ENCODE assay signal across 9 cellular contexts in genomic region chr5:68740204-68740910, GRCh38.
DNase-seq lines count a peak whose midpoint lies in the region; ATAC-seq, FAIRE-seq and TF ChIP-seq lines count a peak whose summit lies in the region.
"Had no signal": no experiment of that assay in that cellular context is flagged by ENCODE, and none has a peak within 500 bp of the region (broad histone marks: within the 10 kb centered on the region; RNA-seq: fewer than 3 reads in every experiment).

No MANE protein-coding gene starts in this region.

- TF ChIP-seq CTCF in GM20000 (IDR thresholded peaks at IDR 0.05; ENCODE audit: extremely low read depth, missing control alignments), result no peak
- TF ChIP-seq CTCF in mucosa of descending colon (IDR thresholded peaks at IDR 0.05), result no peak

- ATAC-seq in HG03108 (IDR thresholded peaks at IDR 0.05; ENCODE audit: unreplicated experiment) (peak; percentile 81), mucosa of descending colon (no peak)

- H3K9me3 ChIP-seq in mucosa of descending colon, result no peaks in the 10 kb centered on the region

- FAIRE-seq in GM18507 (lab: Jason Lieb, UNC), result no peak

- H3K4me1 ChIP-seq in mucosa of descending colon (ENCODE audit: low read depth), result no peaks in the 10 kb centered on the region

- DNase-seq in GM18507 (ENCODE audit: extremely low spot score, insufficient read length, low read depth), result peak; percentile 7
- peak; percentile 29 for DNase-seq in GM20000 (ENCODE audit: low spot score)
- DNase-seq in SW480 (ENCODE audit: low spot score), result peak; percentile 87
- DNase-seq in NCI-H1694 (lab: John Stamatoyannopoulos, UW), result no peak
- DNase-seq in kidney glomerular epithelial cell (lab: John Stamatoyannopoulos, UW), result no peak
- no peak for DNase-seq in stimulated activated CD4-positive, alpha-beta T cell treated with anti-CD3 and anti-CD28 coated beads, Interleukin-4, amount 100 ng/mL, for 24 hours
- no peak for DNase-seq in mucosa of descending colon
- DNase-seq: activated naive CD8-positive, alpha-beta T cell treated with anti-CD3 and anti-CD28 coated beads for 36 hours had no signal

- no peak overlapping the region for H3K4me3 ChIP-seq in mucosa of descending colon

- intact Hi-C loops in mucosa of descending colon (cut with DNase I, micrococcal nuclease), result no loop called here

- no peaks in the 10 kb centered on the region for H3K36me3 ChIP-seq in mucosa of descending colon (ENCODE audit: low read depth)

Comparison
In these comparisons a context has a peak if more than half of its experiments do, and no peak if none do; other contexts are left out.
1. DNase-seq: peak in GM18507 (single experiment), GM20000 (single experiment) and SW480 (single experiment); none in NCI-H1694 (single experiment), kidney glomerular epithelial cell (single experiment), stimulated activated CD4-positive, alpha-beta T cell treated with anti-CD3 and anti-CD28 coated beads, Interleukin-4, amount 100 ng/mL, for 24 hours (single experiment) and mucosa of descending colon (0 of 3).